8 cellular contexts compared by ENCODE assay signal in the genomic region with DNA sequence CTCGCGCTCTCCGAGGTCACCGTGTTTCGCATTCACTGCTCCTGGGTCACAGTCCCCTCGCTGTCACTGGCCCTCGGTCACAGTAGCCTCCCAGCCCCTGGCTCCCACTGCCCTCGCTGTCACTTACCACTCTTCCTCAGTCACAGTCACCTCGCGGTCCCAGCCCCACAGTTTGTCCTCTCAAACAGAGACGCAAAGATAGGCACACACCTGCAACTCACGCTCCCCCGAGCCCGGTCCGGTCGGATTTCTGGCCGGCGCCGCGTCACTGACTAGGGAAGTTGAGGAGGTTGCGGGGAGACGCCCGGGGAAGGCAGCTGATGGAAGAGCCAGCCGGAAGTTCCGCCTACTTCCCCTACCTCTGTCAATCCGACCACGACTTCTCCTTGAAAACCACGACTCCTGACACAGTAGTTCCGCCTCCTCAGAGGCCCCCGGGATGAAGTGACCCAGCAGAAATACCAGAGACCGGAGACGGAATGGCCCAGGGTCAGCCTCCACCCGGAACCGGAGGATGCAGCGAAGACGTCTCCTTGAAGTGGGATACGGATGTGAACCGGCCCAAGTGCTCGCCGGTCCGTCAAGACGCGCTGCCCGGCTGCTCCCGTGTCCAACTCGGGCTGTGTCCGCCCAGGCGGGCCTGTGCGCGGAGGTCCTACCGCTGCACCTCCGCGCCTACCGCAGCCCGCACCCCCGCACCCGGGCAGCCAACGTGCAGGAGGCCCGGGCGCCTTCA. TPM values are rescaled to one million over a fixed set of nuclear protein-coding genes. Genes with fewer than 3 reads are reported as not detected.
DNase-seq lines count a peak whose midpoint lies in the region; ATAC-seq and TF ChIP-seq lines count a peak whose summit lies in the region.

A gene (minus strand): TSS at position 322 of the 736 bp plus-strand sequence. CDS start 17,195 bp downstream, outside the sequence.

- ATAC-seq in GM19328 (IDR thresholded peaks at IDR 0.05; ENCODE audit: unreplicated experiment) (peak; percentile 85), HG03469 (IDR thresholded peaks at IDR 0.05; ENCODE audit: unreplicated experiment) (peak; percentile 40), left lobe of liver (peak; percentile 96)

- peaks cover 26% of the 10 kb centered on the region for H3K4me1 Mint-ChIP-seq in dendritic cell treated with granulocyte-macrophage colony-stimulating factor and Interleukin-4, amounts not matched to agents 40 ng/mL and 50 ng/mL, for 4 days (ENCODE audit: low read depth)

- TF ChIP-seq CTCF in BE2C (IDR thresholded peaks at IDR 0.05; ENCODE audit: low read depth, low read length), result no peak

- peak within 1 kb of the TSS; percentile 95 for H3K4me3 ChIP-seq in BE2C (ENCODE audit: low read depth, low read length)

- peak within 1 kb of the TSS; percentile 99 for H3K4me3 Mint-ChIP-seq in dendritic cell treated with granulocyte-macrophage colony-stimulating factor and Interleukin-4, amounts not matched to agents 40 ng/mL and 50 ng/mL, for 4 days

- H3K36me3 Mint-ChIP-seq in dendritic cell treated with granulocyte-macrophage colony-stimulating factor and Interleukin-4, amounts not matched to agents 40 ng/mL and 50 ng/mL, for 4 days (ENCODE audit: low read depth), result peaks cover 23% of the 10 kb centered on the region

- no peaks in the 10 kb centered on the region for H3K27me3 Mint-ChIP-seq in dendritic cell treated with granulocyte-macrophage colony-stimulating factor and Interleukin-4, amounts not matched to agents 40 ng/mL and 50 ng/mL, for 4 days

- peaks cover 6% of the 10 kb centered on the region for H3K4me1 ChIP-seq in BE2C

- no peaks in the 10 kb centered on the region for H3K36me3 ChIP-seq in BE2C

- intact Hi-C loops in dendritic cell treated with granulocyte-macrophage colony-stimulating factor and Interleukin-4, amounts not matched to agents 40 ng/mL and 50 ng/mL, for 4 days (cut with micrococcal nuclease), result loop anchor here (1.0 kb wide), 1 partner anchor 215 kb away; no protein-coding TSS in a partner anchor

- no peaks in the 10 kb centered on the region for H3K27me3 ChIP-seq in BE2C

- no peaks in the 10 kb centered on the region for H3K9me3 Mint-ChIP-seq in dendritic cell treated with granulocyte-macrophage colony-stimulating factor and Interleukin-4, amounts not matched to agents 40 ng/mL and 50 ng/mL, for 4 days

- DNase-seq in BE2C, result peak; percentile 92
- peak; percentile 97 for DNase-seq in NCI-H69 (lab: John Stamatoyannopoulos, UW)
- DNase-seq in activated CD4-positive, alpha-beta T cell treated with anti-CD3 and anti-CD28 coated beads, Interleukin-2, amount 50 U/mL, for 24 hours (ENCODE audit: low read depth in 1 of 2, low spot score in 1 of 2), result peak; percentile 52 to 79
- peak; percentile 89 for DNase-seq in left lobe of liver (ENCODE audit: low spot score)
- peak; percentile 78 to 82 for DNase-seq in stimulated activated CD4-positive, alpha-beta T cell treated with anti-CD3 and anti-CD28 coated beads, Interleukin-2, amount 100 ng/mL, for 24 hours

- no peaks in the 10 kb centered on the region for H3K9me3 ChIP-seq in BE2C

- H3K27ac Mint-ChIP-seq in dendritic cell treated with granulocyte-macrophage colony-stimulating factor and Interleukin-4, amounts not matched to agents 40 ng/mL and 50 ng/mL, for 4 days, result peak within 1 kb of the TSS; percentile 97

RNA-seq across cellular contexts. Expression of the gene that starts here (rescaled TPM):
- polyA plus RNA-seq in BE2C (2012; ENCODE audit: insufficient read depth, insufficient read length, low read depth), result 63.7 TPM
- 22.2 TPM for total RNA-seq in left lobe of liver

Comparison
In these comparisons a context has a peak if more than half of its experiments do, and no peak if none do; other contexts are left out.
1. Peak in every context shown above with its lines: DNase-seq, ATAC-seq and H3K4me3 ChIP-seq.
2. ATAC-seq: peak in every context shown above with its lines; median percentile 96 in left lobe of liver; 85 in GM19328; 40 in HG03469.